Comparison of ENCODE assay signal across 1 cellular context in genomic region chr5:141914154-141914743, GRCh38.
TF ChIP-seq lines count a peak whose summit lies in the region.

No MANE protein-coding gene starts in this region.

TF ChIP-seq in HepG2, 621 proteins besides CTCF, POLR2A, EP300 and RAD21 (continued from another document and continues in another):
- no peak for TF ChIP-seq ZNF280D (CRISPR knock-in tag; IDR thresholded peaks at IDR 0.05)
- TF ChIP-seq TGIF2 (CRISPR knock-in tag; IDR thresholded peaks at IDR 0.05), result no peak
- TF ChIP-seq ZNF234 (CRISPR knock-in tag; conservative IDR thresholded peaks at IDR 0.05), result no peak
- TF ChIP-seq ZNF644 (CRISPR knock-in tag; IDR thresholded peaks at IDR 0.05; ENCODE audit: low read depth), result no peak
- no peak for TF ChIP-seq NFYB (CRISPR knock-in tag; IDR thresholded peaks at IDR 0.05)
- TF ChIP-seq HNRNPUL1 (IDR thresholded peaks at IDR 0.05; ENCODE audit: low read depth, low read length), result no peak
- no peak for TF ChIP-seq TCF12 (IDR thresholded peaks at IDR 0.05)
- no peak for TF ChIP-seq TCF12 (CRISPR knock-in tag; IDR thresholded peaks at IDR 0.05)
- TF ChIP-seq ZNF777 (CRISPR knock-in tag; IDR thresholded peaks at IDR 0.05), result peak; percentile 70
- no peak for TF ChIP-seq ZNF235 (CRISPR knock-in tag; IDR thresholded peaks at IDR 0.05; ENCODE audit: borderline replicate concordance)
- TF ChIP-seq GMEB1 (CRISPR knock-in tag; IDR thresholded peaks at IDR 0.05; ENCODE audit: borderline replicate concordance), result peak; percentile 20; the same call in 1 of the 2 replicates
- TF ChIP-seq ZNF616 (CRISPR knock-in tag; IDR thresholded peaks at IDR 0.05; ENCODE audit: low read depth), result no peak; the same call in 1 of the 2 replicates
- TF ChIP-seq ZBTB33 (CRISPR knock-in tag; IDR thresholded peaks at IDR 0.05), result no peak
- TF ChIP-seq NR3C1 (CRISPR knock-in tag; IDR thresholded peaks at IDR 0.05), result no peak
- TF ChIP-seq HINFP (CRISPR knock-in tag; IDR thresholded peaks at IDR 0.05; ENCODE audit: low read depth), result no peak
- TF ChIP-seq ZBTB38 (CRISPR knock-in tag; IDR thresholded peaks at IDR 0.05), result 0 out of 2 replicates have a peak, but pooled peaks have one; percentile 29
- TF ChIP-seq MXI1 (IDR thresholded peaks at IDR 0.05; ENCODE audit: borderline replicate concordance, low read depth, low read length), result no peak; the same call in 2 of the 3 replicates
- no peak for TF ChIP-seq ZNF709 (CRISPR knock-in tag; IDR thresholded peaks at IDR 0.05)
- no peak for TF ChIP-seq NFE2L1 (CRISPR knock-in tag; IDR thresholded peaks at IDR 0.05; ENCODE audit: borderline replicate concordance)
- no peak for TF ChIP-seq ZSCAN31 (CRISPR knock-in tag; IDR thresholded peaks at IDR 0.05; ENCODE audit: low read depth)
- TF ChIP-seq ZNF264 (CRISPR knock-in tag; IDR thresholded peaks at IDR 0.05), result no peak
- no peak for TF ChIP-seq ZNF296 (CRISPR knock-in tag; conservative IDR thresholded peaks at IDR 0.05)
- TF ChIP-seq ZNF414 (CRISPR knock-in tag; IDR thresholded peaks at IDR 0.05), result no peak
- TF ChIP-seq ZNF484 (CRISPR knock-in tag; IDR thresholded peaks at IDR 0.05; ENCODE audit: borderline replicate concordance, low read depth), result no peak
- TF ChIP-seq SAFB2 (CRISPR knock-in tag; IDR thresholded peaks at IDR 0.05; ENCODE audit: borderline replicate concordance, low read depth), result no peak
- no peak for TF ChIP-seq ZBTB26 (CRISPR knock-in tag; IDR thresholded peaks at IDR 0.05; ENCODE audit: borderline replicate concordance)
- peak; percentile 48; the same call in 1 of the 2 replicates for TF ChIP-seq ATF7-NPFF (CRISPR knock-in tag; IDR thresholded peaks at IDR 0.05; ENCODE audit: low read depth)
- TF ChIP-seq ETS1 (CRISPR knock-in tag; IDR thresholded peaks at IDR 0.05), result no peak
- no peak for TF ChIP-seq TOPORS (CRISPR knock-in tag; IDR thresholded peaks at IDR 0.05)
- TF ChIP-seq SIX1 (CRISPR knock-in tag; IDR thresholded peaks at IDR 0.05; ENCODE audit: borderline replicate concordance), result no peak
- no peak for TF ChIP-seq PCBP2 (optimal IDR thresholded peaks at IDR 0.05; ENCODE audit: low read depth, low read length, poor library complexity, severe bottlenecking)
- TF ChIP-seq FOSL1 (CRISPR knock-in tag; IDR thresholded peaks at IDR 0.05; ENCODE audit: borderline replicate concordance), result no peak
- TF ChIP-seq SCMH1 (CRISPR knock-in tag; IDR thresholded peaks at IDR 0.05; ENCODE audit: borderline replicate concordance), result no peak
- no peak for TF ChIP-seq PRMT3 (CRISPR knock-in tag; IDR thresholded peaks at IDR 0.05; ENCODE audit: borderline replicate concordance, low read depth)
- no peak; the same call in 1 of the 2 replicates for TF ChIP-seq ZNF563 (CRISPR knock-in tag; IDR thresholded peaks at IDR 0.05)
- no peak for TF ChIP-seq HMG20B (CRISPR knock-in tag; conservative IDR thresholded peaks at IDR 0.05)
- TF ChIP-seq RBFOX2 (IDR thresholded peaks at IDR 0.05; ENCODE audit: low read depth, low read length), result no peak
- TF ChIP-seq ZNF770 (CRISPR knock-in tag; IDR thresholded peaks at IDR 0.05), result no peak
- 0 out of 2 replicates have a peak, but pooled peaks have one; percentile 35 for TF ChIP-seq NCOA1 (CRISPR knock-in tag; IDR thresholded peaks at IDR 0.05)
- TF ChIP-seq NFKB2 (CRISPR knock-in tag; IDR thresholded peaks at IDR 0.05; ENCODE audit: borderline replicate concordance), result peak; percentile 63; the same call in 1 of the 2 replicates
- peak; percentile 66 for TF ChIP-seq KDM2A (CRISPR knock-in tag; IDR thresholded peaks at IDR 0.05; ENCODE audit: borderline replicate concordance, low read depth)
- TF ChIP-seq GMEB2 (CRISPR knock-in tag; IDR thresholded peaks at IDR 0.05; ENCODE audit: low read depth), result no peak
- no peak for TF ChIP-seq ZNF614 (CRISPR knock-in tag; IDR thresholded peaks at IDR 0.05; ENCODE audit: borderline replicate concordance)
- TF ChIP-seq ZNF496 (CRISPR knock-in tag; IDR thresholded peaks at IDR 0.05; ENCODE audit: insufficient replicate concordance), result no peak
- no peak for TF ChIP-seq RBAK (CRISPR knock-in tag; IDR thresholded peaks at IDR 0.05)
- TF ChIP-seq CEBPG (CRISPR knock-in tag; IDR thresholded peaks at IDR 0.05), result no peak
- no peak for TF ChIP-seq ZNF143 (CRISPR knock-in tag; IDR thresholded peaks at IDR 0.05)
- TF ChIP-seq ASH2L (IDR thresholded peaks at IDR 0.05; ENCODE audit: insufficient read length, low read depth, low read length), result no peak
- no peak for TF ChIP-seq ZNF660 (CRISPR knock-in tag; IDR thresholded peaks at IDR 0.05; ENCODE audit: borderline replicate concordance, low read depth)
- no peak for TF ChIP-seq ZNF432 (CRISPR knock-in tag; IDR thresholded peaks at IDR 0.05; ENCODE audit: borderline replicate concordance)
- TF ChIP-seq CENPX (CRISPR knock-in tag; IDR thresholded peaks at IDR 0.05), result no peak
- TF ChIP-seq ZNF577 (CRISPR knock-in tag; IDR thresholded peaks at IDR 0.05; ENCODE audit: borderline replicate concordance, low read depth), result no peak
- TF ChIP-seq MTA1 (CRISPR knock-in tag; IDR thresholded peaks at IDR 0.05; ENCODE audit: borderline replicate concordance), result peak; percentile 87; the same call in 1 of the 2 replicates
- peak; percentile 62 for TF ChIP-seq STAG1 (CRISPR knock-in tag; IDR thresholded peaks at IDR 0.05)
- TF ChIP-seq ZNF788 (CRISPR knock-in tag; IDR thresholded peaks at IDR 0.05; ENCODE audit: borderline replicate concordance), result peak; percentile 23; the same call in 1 of the 2 replicates
- no peak for TF ChIP-seq FOSL2 (CRISPR knock-in tag; IDR thresholded peaks at IDR 0.05)
- TF ChIP-seq SRF (IDR thresholded peaks at IDR 0.05; ENCODE audit: low read depth, low read length), result no peak
- TF ChIP-seq ZNF749 (CRISPR knock-in tag; IDR thresholded peaks at IDR 0.05; ENCODE audit: borderline replicate concordance), result no peak
- TF ChIP-seq ZNF720 (CRISPR knock-in tag; IDR thresholded peaks at IDR 0.05), result no peak
- no peak for TF ChIP-seq KMT2A (CRISPR knock-in tag; IDR thresholded peaks at IDR 0.05)
- no peak for TF ChIP-seq CHD4 (IDR thresholded peaks at IDR 0.05; ENCODE audit: borderline replicate concordance, low read length)
- no peak for TF ChIP-seq ZFP1 (CRISPR knock-in tag; IDR thresholded peaks at IDR 0.05)
- no peak for TF ChIP-seq U2AF1 (optimal IDR thresholded peaks at IDR 0.05; ENCODE audit: low read depth, low read length)
